ENCODE assay signal across 28 cellular contexts in genomic region chr7:22318376-22318775, GRCh38.
"Had no signal": no experiment of that assay in that cellular context is flagged by ENCODE, and none has a peak within 500 bp of the region (broad histone marks: within the 10 kb centered on the region; RNA-seq: fewer than 3 reads in every experiment).

No MANE protein-coding gene starts in this region.

- H3K27me3 ChIP-seq: cardiac muscle cell had no signal

- H3K9me3 Mint-ChIP-seq: activated naive CD4-positive, alpha-beta T cell treated with anti-CD3 and anti-CD28 coated beads, Interleukin-2, amount 50 U/mL, for 24 hours; brain had no signal

- H3K27ac ChIP-seq: cardiac muscle cell, SK-N-MC, VCaP had no signal

- ATAC-seq: activated CD4-positive, alpha-beta T cell treated with anti-CD3 and anti-CD28 coated beads for 36 hours; activated CD8-positive, alpha-beta T cell treated with anti-CD3 and anti-CD28 coated beads, Interleukin-2, amount 10 ng/mL, durations not matched to agents 7 days and 5 days; Panc1; Right ventricle myocardium inferior had no signal

- H3K4me3 ChIP-seq: cardiac muscle cell, SK-N-MC had no signal

- H3K36me3 Mint-ChIP-seq: activated naive CD4-positive, alpha-beta T cell treated with anti-CD3 and anti-CD28 coated beads, Interleukin-2, amount 50 U/mL, for 24 hours; brain had no signal

- H3K27ac Mint-ChIP-seq: activated CD4-positive, alpha-beta T cell treated with anti-CD3 and anti-CD28 coated beads for 36 hours; activated CD8-positive, alpha-beta T cell treated with anti-CD3 and anti-CD28 coated beads, Interleukin-2, amount 10 ng/mL, durations not matched to agents 7 days and 5 days; activated naive CD4-positive, alpha-beta T cell treated with anti-CD3 and anti-CD28 coated beads, Interleukin-2, amount 50 U/mL, for 24 hours; brain had no signal

- H3K36me3 ChIP-seq: cardiac muscle cell had no signal

- H3K4me1 Mint-ChIP-seq: activated CD4-positive, alpha-beta T cell treated with anti-CD3 and anti-CD28 coated beads for 36 hours; activated naive CD4-positive, alpha-beta T cell treated with anti-CD3 and anti-CD28 coated beads, Interleukin-2, amount 50 U/mL, for 24 hours had no signal

- FAIRE-seq: astrocyte, colon had no signal

- DNase-seq: activated CD4-positive, alpha-beta T cell treated with anti-CD3 and anti-CD28 coated beads for 36 hours; activated CD4-positive, alpha-beta T cell treated with anti-CD3 and anti-CD28 coated beads, Interleukin-2, amount 50 U/mL, for 4 hours; activated CD8-positive, alpha-beta memory T cell treated with anti-CD3 and anti-CD28 coated beads, Interleukin-2, amount 50 U/mL, for 48 hours; activated CD8-positive, alpha-beta T cell treated with anti-CD3 and anti-CD28 coated beads, Interleukin-2, amount 10 ng/mL, durations not matched to agents 7 days and 5 days; activated effector memory CD4-positive, alpha-beta T cell treated with Interleukin-2 at 50 U/mL for 16 hours; activated naive CD4-positive, alpha-beta T cell; activated T-cell treated with anti-CD3 and anti-CD28 coated beads, Interleukin-2, amount 50 U/mL, for 1 hour; amniotic stem cell; cerebellar nuclear complex; KG1; NCI-H1092; NCI-H1417; NCI-H1694; NCI-H2029; NCI-H510A treated with DMSO at 0.1 percent for 48 hours; NCI-H748 treated with DMSO at 0.1 percent for 48 hours; OCI-M1; RPMI8226; T-helper 1 cell had no signal

- H3K4me3 Mint-ChIP-seq: activated CD4-positive, alpha-beta T cell treated with anti-CD3 and anti-CD28 coated beads for 36 hours; activated CD8-positive, alpha-beta T cell treated with anti-CD3 and anti-CD28 coated beads, Interleukin-2, amount 10 ng/mL, durations not matched to agents 7 days and 5 days; activated naive CD4-positive, alpha-beta T cell treated with anti-CD3 and anti-CD28 coated beads, Interleukin-2, amount 50 U/mL, for 24 hours; brain had no signal
